Comparison of ENCODE assay signal across 8 cellular contexts in genomic region chr7:92754756-92755581, GRCh38.
DNase-seq lines count a peak whose midpoint lies in the region; ATAC-seq and TF ChIP-seq lines count a peak whose summit lies in the region.

No MANE protein-coding gene starts in this region.

- H3K9me3 Mint-ChIP-seq in immature natural killer cell = no peaks in the 10 kb centered on the region

- H3K27ac Mint-ChIP-seq in immature natural killer cell = peak overlapping the region in 4 of 6 donors; percentile 9 to 53 (median 36)

- TF ChIP-seq EP300 in esophagus muscularis mucosa (IDR thresholded peaks at IDR 0.05) = no peak

- peak overlapping the region in 2 of 5 donors; percentile 29 to 45 for H3K4me3 Mint-ChIP-seq in immature natural killer cell

- peaks cover 14 to 33% (median 17%) of the 10 kb centered on the region in 4 donors for H3K4me1 ChIP-seq in esophagus muscularis mucosa

- TF ChIP-seq CTCF in AG10803 (conservative IDR thresholded peaks at IDR 0.05; ENCODE audit: low read length) (no peak), esophagus muscularis mucosa (IDR thresholded peaks at IDR 0.05) (no peak)

- intact Hi-C loops in esophagus muscularis mucosa (cut with DNase I) = no loop called here

- no peaks in the 10 kb centered on the region for H3K9me3 ChIP-seq in esophagus muscularis mucosa

- peaks cover 17 to 35% of the 10 kb centered on the region in 2 donors for H3K4me1 Mint-ChIP-seq in immature natural killer cell

- no peaks in the 10 kb centered on the region for H3K27me3 ChIP-seq in esophagus muscularis mucosa

- H3K27me3 Mint-ChIP-seq in immature natural killer cell (ENCODE audit: low read depth in 3 of 3) = no peaks in the 10 kb centered on the region

- no peak for ATAC-seq in GM18870 (IDR thresholded peaks at IDR 0.05; ENCODE audit: unreplicated experiment)

- TF ChIP-seq POLR2A in esophagus muscularis mucosa (IDR thresholded peaks at IDR 0.05; ENCODE audit: low read depth) = no peak

- 74% methylated on average over 11 of the region's 11 CpGs for WGBS in esophagus muscularis mucosa

- H3K4me3 ChIP-seq in AG10803 (ENCODE audit: low read length) = no peak overlapping the region
- H3K4me3 ChIP-seq in esophagus muscularis mucosa = no peak overlapping the region

- DNase-seq in AG10803 (ENCODE audit: low read depth) (peak; percentile 75), H4 (ENCODE audit: low spot score) (peak; percentile 40), SK-N-DZ (ENCODE audit: low spot score) (peak; percentile 87), immature natural killer cell (no peak), esophagus muscularis mucosa (ENCODE audit: extremely low spot score) (no peak), activated gamma-delta T cell (lab: John Stamatoyannopoulos, UW) (no peak)
- no peak for DNase-seq in stimulated activated CD4-positive, alpha-beta T cell treated with anti-CD3 and anti-CD28 coated beads, Interleukin-2, amount 100 ng/mL, for 24 hours

- no peak overlapping the region for H3K27ac ChIP-seq in esophagus muscularis mucosa (replicated peaks in 1 of 4)

- H3K36me3 Mint-ChIP-seq in immature natural killer cell = peaks cover 0 to 7% (median 4%) of the 10 kb centered on the region in 3 donors

- no peaks in the 10 kb centered on the region for H3K36me3 ChIP-seq in esophagus muscularis mucosa

Comparison
In these comparisons a context has a peak if more than half of its experiments do, and no peak if none do; other contexts are left out.
1. DNase-seq: peak in AG10803 (single experiment), H4 (single experiment) and SK-N-DZ (single experiment); none in immature natural killer cell (0 of 3), esophagus muscularis mucosa (single experiment), activated gamma-delta T cell (single experiment) and stimulated activated CD4-positive, alpha-beta T cell treated with anti-CD3 and anti-CD28 coated beads, Interleukin-2, amount 100 ng/mL, for 24 hours (0 of 2).